Comparison of ENCODE assay signal across 8 cellular contexts in genomic region chr11:102317768-102318103, GRCh38. TPM values are rescaled to one million over a fixed set of nuclear protein-coding genes. Genes with fewer than 3 reads are reported as not detected.
DNase-seq lines count a peak whose midpoint lies in the region; ATAC-seq, FAIRE-seq and TF ChIP-seq lines count a peak whose summit lies in the region.

No MANE protein-coding gene starts in this region.

- H3K9me2 ChIP-seq in GM23248 (ENCODE audit: insufficient read depth) = peaks cover 5% of the 10 kb centered on the region; the same call in 1 of the 2 replicates

- in situ Hi-C loops in GM23248 (cut with MboI) = no loop called here

- H3K4me1 ChIP-seq in GM23248 (ENCODE audit: insufficient read depth) (peaks cover 14% of the 10 kb centered on the region), heart left ventricle (peaks cover 0 to 79% (median 6%) of the 10 kb centered on the region in 12 donors), skeletal muscle satellite cell (ENCODE audit: control insufficient read depth, insufficient read depth, low read length) (peaks cover 43% of the 10 kb centered on the region)

- H2AFZ ChIP-seq in GM23248 = peak overlapping the region; percentile 76

- DNase-seq in GM23248 (no peak), heart left ventricle (no peak), NCI-H748 treated with DMSO at 0.1 percent for 48 hours (lab: John Stamatoyannopoulos, UW) (no peak), posterior cingulate gyrus (no peak), urothelium cell line (ENCODE audit: low spot score) (no peak)

- H3K9ac ChIP-seq in GM23248 (peak overlapping the region; percentile 62; the same call in 1 of the 2 replicates), skeletal muscle satellite cell (ENCODE audit: low read depth, low read length) (peak overlapping the region; percentile 39)

- H3K27me3 ChIP-seq in GM23248 (replicated peaks; ENCODE audit: insufficient read depth) (no peaks in the 10 kb centered on the region), heart left ventricle (no peaks in the 10 kb centered on the region), skeletal muscle satellite cell (ENCODE audit: control insufficient read depth, insufficient read depth, low read length) (no peaks in the 10 kb centered on the region)

- H4K20me1 ChIP-seq in GM23248 (ENCODE audit: insufficient read depth) = no peaks in the 10 kb centered on the region

- 49 to 51% methylated on average over 7 of the region's 7 CpGs for WGBS in GM23248 (ENCODE audit: low coverage in 1 of 2, low lambda C conversion rate in 2 of 2, missing lambda C conversion rate in 2 of 2), 2 experiments
- WGBS in heart left ventricle, 4 donors = 35 to 55% (median 41%) methylated on average over 7 of the region's 7 CpGs

- H3K4me2 ChIP-seq in GM23248 (ENCODE audit: unreplicated experiment) (peak overlapping the region; percentile 84), skeletal muscle satellite cell (ENCODE audit: low read length) (peak overlapping the region; percentile 85)

- H3K9me3 ChIP-seq in GM23248 (ENCODE audit: low read depth) = no peaks in the 10 kb centered on the region
- H3K9me3 ChIP-seq in heart left ventricle = no peaks in the 10 kb centered on the region
- H3K9me3 ChIP-seq in skeletal muscle satellite cell (replicated peaks; ENCODE audit: low read length) = no peaks in the 10 kb centered on the region

- H3K79me2 ChIP-seq in GM23248 (ENCODE audit: insufficient read depth) = no peaks in the 10 kb centered on the region

- H3F3A ChIP-seq in GM23248 (ENCODE audit: insufficient read depth) = peaks cover 13% of the 10 kb centered on the region; the same call in 1 of the 2 replicates

- TF ChIP-seq CTCF in WI38 (IDR thresholded peaks at IDR 0.05; ENCODE audit: low read depth, low read length) (no peak), heart left ventricle (IDR thresholded peaks at IDR 0.05) (no peak)

- peak overlapping the region; percentile 76 for H3K4me3 ChIP-seq in GM23248
- H3K4me3 ChIP-seq in WI38 (ENCODE audit: low read depth, low read length) = peak overlapping the region; percentile 70
- peak overlapping the region; percentile 38 to 72 (median 58) for H3K4me3 ChIP-seq in heart left ventricle
- peak overlapping the region; percentile 73 for H3K4me3 ChIP-seq in skeletal muscle satellite cell (ENCODE audit: low read length)

- intact Hi-C loops in heart left ventricle (cut with DNase I) (no loop called here), posterior cingulate gyrus (cut with DNase I) (no loop called here)

- ATAC-seq in heart left ventricle (peak; percentile 12 to 30 (median 20)), GM19463 (IDR thresholded peaks at IDR 0.05; ENCODE audit: unreplicated experiment) (no peak)

- no peak for TF ChIP-seq POLR2A in heart left ventricle (IDR thresholded peaks at IDR 0.05)

- no peak for FAIRE-seq in urothelium cell line (lab: Jason Lieb, UNC)

- H3K36me3 ChIP-seq in GM23248 (ENCODE audit: low read depth) (no peaks in the 10 kb centered on the region), heart left ventricle (peaks cover 0 to 6% (median 0%) of the 10 kb centered on the region in 9 donors), skeletal muscle satellite cell (ENCODE audit: insufficient read depth, low read length) (no peaks in the 10 kb centered on the region)

- H3K27ac ChIP-seq in GM23248 (no peak overlapping the region), heart left ventricle (peak overlapping the region in 11 of 12 donors; percentile 0 to 90 (median 63))

RNA-seq across cellular contexts. Expression of gene BIRC3, which starts 0.5 kb away (rescaled TPM):
- total RNA-seq in GM23248 (2014; rRNA removed; shearing (Covaris generic)) = 0.89 and 0.97 TPM in 2 replicates
- 0.57 and 0.79 TPM in 2 replicates for polyA plus RNA-seq in GM23248 (2016; fragmentation: Nextera tagmentation; extraction: Ambion mirVana)
- 10 to 100 TPM in 1 of 9 donors, 1 to 10 TPM in 8; 1.8 to 21.1 (median 5.3) TPM for total RNA-seq in heart left ventricle
- polyA plus RNA-seq in heart left ventricle = 1 to 10 TPM; 1.6 to 3.3 TPM
- 2.2 and 4.1 TPM in 2 replicates for total RNA-seq in skeletal muscle satellite cell (2012; rRNA removed)

RNA-seq across cellular contexts. Expression of gene BIRC2, which starts 29.3 kb away (rescaled TPM):
- 73.7 and 104 TPM in 2 replicates for total RNA-seq in GM23248 (2014; rRNA removed; shearing (Covaris generic))
- polyA plus RNA-seq in GM23248 (2016; fragmentation: Nextera tagmentation; extraction: Ambion mirVana) = 60.7 and 63.2 TPM in 2 replicates
- 10 to 100 TPM; 24.1 to 39.9 (median 32.7) TPM for total RNA-seq in heart left ventricle
- polyA plus RNA-seq in heart left ventricle = 10 to 100 TPM; 17.9 to 34.1 TPM
- 54.0 and 61.4 TPM in 2 replicates for total RNA-seq in skeletal muscle satellite cell (2012; rRNA removed)
